Comparison of ENCODE assay signal across 19 cellular contexts in the genomic region with DNA sequence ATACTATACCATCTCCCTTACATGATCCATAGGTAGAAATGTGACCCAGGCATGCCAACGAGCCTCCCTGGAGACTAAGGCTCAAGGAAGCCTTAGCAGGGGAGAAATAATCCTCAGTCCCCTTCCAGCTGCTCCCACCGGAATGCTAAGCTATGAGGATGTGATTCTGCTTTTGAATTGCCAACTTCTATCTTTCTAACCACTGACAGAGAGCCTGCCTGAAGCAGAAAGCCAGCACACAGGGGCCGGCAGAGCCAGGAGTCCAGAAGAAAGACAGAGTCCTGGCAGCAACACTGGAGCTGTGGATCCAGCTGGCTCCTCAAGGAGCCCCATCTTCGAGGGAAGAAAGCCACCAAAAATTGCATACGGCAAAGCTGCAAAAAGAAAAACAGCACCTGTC.
DNase-seq lines count a peak whose midpoint lies in the region; ATAC-seq and TF ChIP-seq lines count a peak whose summit lies in the region.
"Had no signal": no experiment of that assay in that cellular context is flagged by ENCODE, and none has a peak within 500 bp of the region (broad histone marks: within the 10 kb centered on the region; RNA-seq: fewer than 3 reads in every experiment).

No MANE protein-coding gene starts in this region.

- no peak overlapping the region for H3K27ac Mint-ChIP-seq in neural progenitor cell
- H3K27ac Mint-ChIP-seq: CD8-positive, alpha-beta memory T cell; IgD-negative memory B cell had no signal

- H3K27ac ChIP-seq in neural progenitor cell (no peak overlapping the region), upper lobe of right lung (no peak overlapping the region)
- H3K27ac ChIP-seq: C4-2B, Peyer's patch had no signal

- H3K27me3 Mint-ChIP-seq in neural progenitor cell (ENCODE audit: insufficient read depth, low read depth), result peaks cover 11% of the 10 kb centered on the region
- H3K27me3 Mint-ChIP-seq: CD8-positive, alpha-beta memory T cell had no signal

- H3K79me2 ChIP-seq in neural progenitor cell (ENCODE audit: low read depth), result no peaks in the 10 kb centered on the region

- no peaks in the 10 kb centered on the region for H4K20me1 ChIP-seq in neural progenitor cell (ENCODE audit: low read depth)

- H3K27me3 ChIP-seq in neural progenitor cell, result no peaks in the 10 kb centered on the region
- no peaks in the 10 kb centered on the region for H3K27me3 ChIP-seq in upper lobe of right lung
- H3K27me3 ChIP-seq: Peyer's patch had no signal

- peak; percentile 57 for DNase-seq in NCI-H82 (lab: John Stamatoyannopoulos, UW)
- DNase-seq in NCI-H82 treated with DMSO at 0.1 percent for 48 hours (lab: John Stamatoyannopoulos, UW; ENCODE audit: unreplicated experiment), result no peak
- peak; percentile 24 for DNase-seq in fibroblast of peridontal ligament (ENCODE audit: extremely low read depth)
- no peak for DNase-seq in neural progenitor cell (ENCODE audit: low spot score)
- no peak for DNase-seq in upper lobe of right lung
- no peak for DNase-seq in AML-193 (lab: John Stamatoyannopoulos, UW)
- DNase-seq in activated T-cell treated with anti-CD3 and anti-CD28 coated beads for 4 hours, result no peak
- DNase-seq: 8988T; Calu3; CD8-positive, alpha-beta memory T cell; MV-4-11; NCI-H1105 treated with DMSO at 0.1 percent for 48 hours; NCI-H1694 treated with DMSO at 0.1 percent for 48 hours; NCI-H2081 treated with DMSO at 0.1 percent for 48 hours; NCI-H2171 treated with DMSO at 0.1 percent for 48 hours; Peyer's patch had no signal

- ATAC-seq in upper lobe of right lung (peak; percentile 29), HG02870 (IDR thresholded peaks at IDR 0.05; ENCODE audit: unreplicated experiment) (no peak)

- H3K9ac ChIP-seq in neural progenitor cell, result no peak overlapping the region

- H3F3A ChIP-seq in neural progenitor cell (ENCODE audit: low read depth), result no peaks in the 10 kb centered on the region

- H3K9me3 Mint-ChIP-seq in neural progenitor cell, result peaks cover 2% of the 10 kb centered on the region

- no peaks in the 10 kb centered on the region for H3K36me3 Mint-ChIP-seq in neural progenitor cell
- H3K36me3 Mint-ChIP-seq: CD8-positive, alpha-beta memory T cell; IgD-negative memory B cell had no signal

- H2AFZ ChIP-seq in neural progenitor cell (replicated peaks), result peak overlapping the region; percentile 5

- no peak overlapping the region for H3K4me2 ChIP-seq in neural progenitor cell

- no peaks in the 10 kb centered on the region for H3K9me3 ChIP-seq in neural progenitor cell (ENCODE audit: low read depth)
- no peaks in the 10 kb centered on the region for H3K9me3 ChIP-seq in upper lobe of right lung
- H3K9me3 ChIP-seq: Peyer's patch had no signal

- H3K4me1 ChIP-seq in neural progenitor cell (peaks cover 5% of the 10 kb centered on the region), upper lobe of right lung (no peaks in the 10 kb centered on the region)
- H3K4me1 ChIP-seq: Peyer's patch had no signal

- H3K36me3 ChIP-seq in neural progenitor cell (no peaks in the 10 kb centered on the region), upper lobe of right lung (no peaks in the 10 kb centered on the region)
- H3K36me3 ChIP-seq: Peyer's patch had no signal

- intact Hi-C loops in upper lobe of right lung (cut with DNase I), result no loop called here

- H3K4me1 Mint-ChIP-seq in neural progenitor cell, result peaks cover 6% of the 10 kb centered on the region
- H3K4me1 Mint-ChIP-seq: CD8-positive, alpha-beta memory T cell; IgD-negative memory B cell had no signal

- no peak overlapping the region for H3K4me3 Mint-ChIP-seq in neural progenitor cell
- H3K4me3 Mint-ChIP-seq: CD8-positive, alpha-beta memory T cell; IgD-negative memory B cell had no signal

- TF ChIP-seq CTCF in neural progenitor cell (IDR thresholded peaks at IDR 0.05) (no peak), upper lobe of right lung (IDR thresholded peaks at IDR 0.05) (no peak)

- H3K4me3 ChIP-seq in neural progenitor cell (no peak overlapping the region), upper lobe of right lung (no peak overlapping the region)
- H3K4me3 ChIP-seq: Peyer's patch had no signal

Comparison
In these comparisons a context has a peak if more than half of its experiments do, and no peak if none do; other contexts are left out.
1. DNase-seq: peak in NCI-H82 (single experiment) and fibroblast of peridontal ligament (single experiment); none in NCI-H82 treated with DMSO at 0.1 percent for 48 hours (single experiment), neural progenitor cell (single experiment), upper lobe of right lung (single experiment), AML-193 (0 of 2) and activated T-cell treated with anti-CD3 and anti-CD28 coated beads for 4 hours (single experiment).